In the genomic region with DNA sequence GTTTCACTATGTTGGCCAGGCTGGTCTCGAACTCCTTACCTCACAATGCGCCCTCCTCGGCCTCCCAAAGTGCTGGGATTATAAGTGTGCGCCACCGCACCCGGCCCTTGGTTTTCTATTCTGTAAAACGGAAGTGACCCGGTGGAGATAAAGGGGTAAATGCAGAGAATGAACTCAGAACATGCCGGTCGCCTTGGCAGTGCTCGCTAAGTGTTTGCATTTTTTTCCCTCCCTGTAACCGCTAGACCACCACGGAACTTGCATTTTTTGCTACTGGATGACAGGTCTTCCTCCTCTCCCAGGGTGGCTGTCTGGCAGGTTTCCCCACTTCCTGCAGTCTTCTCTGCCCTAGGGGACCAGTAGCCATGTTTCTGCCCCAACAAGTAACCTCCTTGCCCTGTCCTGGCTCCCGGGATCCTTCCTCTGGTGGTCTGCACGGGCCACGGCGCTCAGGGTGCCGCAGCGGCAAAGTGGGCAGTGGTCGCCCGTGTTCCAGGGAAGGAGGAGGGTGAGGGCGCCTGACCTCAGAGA, we compare ENCODE assay signal across 8 cellular contexts. TPM values are rescaled to one million over a fixed set of nuclear protein-coding genes. Genes with fewer than 3 reads are reported as not detected.
A peak's percentile ranks its signal among the peaks of the same experiment; 100 is the strongest.
DNase-seq lines count a peak whose midpoint lies in the region; ATAC-seq and TF ChIP-seq lines count a peak whose summit lies in the region.

No MANE protein-coding gene starts in this region.

- peak in 1 of 2 donors; percentile 92 for DNase-seq in cardiac muscle cell (ENCODE audit: low read depth in 1 of 2, low spot score in 1 of 2)
- DNase-seq in cardiac septum (ENCODE audit: low spot score): no peak
- no peak for DNase-seq in memory B cell (ENCODE audit: low spot score in 2 of 2)
- peak in 1 of 2 donors; percentile 76 for DNase-seq in aorta
- DNase-seq in DMS153 (lab: John Stamatoyannopoulos, UW): no peak
- DNase-seq in NCI-H128 (lab: John Stamatoyannopoulos, UW; ENCODE audit: unreplicated experiment): no peak
- DNase-seq in 8988T: no peak

- H3K9me3 ChIP-seq in cardiac muscle cell (ENCODE audit: low read depth) (no peaks in the 10 kb centered on the region), aorta (ENCODE audit: control insufficient read depth, low read length) (no peaks in the 10 kb centered on the region)

- H3K36me3 ChIP-seq in cardiac muscle cell (no peaks in the 10 kb centered on the region), aorta (ENCODE audit: control insufficient read depth in 1 of 2, insufficient read depth in 2 of 2, low read length in 1 of 2) (no peaks in the 10 kb centered on the region)

- H3K4me3 ChIP-seq in cardiac muscle cell (no peak overlapping the region), aorta (ENCODE audit: low read length in 2 of 2) (no peak overlapping the region)

- TF ChIP-seq CTCF in cardiac muscle cell (IDR thresholded peaks at IDR 0.05; ENCODE audit: low read depth, low read length): no peak

- no peaks in the 10 kb centered on the region for H3K27me3 Mint-ChIP-seq in activated naive CD8-positive, alpha-beta T cell
- no peaks in the 10 kb centered on the region for H3K27me3 Mint-ChIP-seq in memory B cell

- peak overlapping the region; percentile 64 for H3K27ac Mint-ChIP-seq in activated naive CD8-positive, alpha-beta T cell
- H3K27ac Mint-ChIP-seq in memory B cell: peak overlapping the region; percentile 14

- H3K4me1 ChIP-seq in cardiac muscle cell (ENCODE audit: low read depth): peaks cover 6% of the 10 kb centered on the region
- H3K4me1 ChIP-seq in aorta (ENCODE audit: control insufficient read depth in 1 of 2, insufficient read depth in 2 of 2, low read length in 2 of 2): no peaks in the 10 kb centered on the region

- peak; percentile 33 for ATAC-seq in memory B cell (ENCODE audit: low read depth)
- ATAC-seq in aorta (ENCODE audit: low FRiP score): peak; percentile 26

- peaks cover 23% of the 10 kb centered on the region for H3K4me1 Mint-ChIP-seq in activated naive CD8-positive, alpha-beta T cell (ENCODE audit: low read depth)
- peaks cover 18% of the 10 kb centered on the region for H3K4me1 Mint-ChIP-seq in memory B cell

- intact Hi-C loops in cardiac septum (cut with DNase I): loop anchor here (10.0 kb wide), 2 partner anchors 292 to 1032 kb away; no protein-coding TSS in a partner anchor
- intact Hi-C loops in aorta (cut with DNase I): loop anchor here (1.0 to 10.0 kb wide), 2 partner anchors 19 to 1032 kb away; partner anchors contain the start of gene GNA12 (in 1 of the 2)

- H3K9me3 Mint-ChIP-seq in activated naive CD8-positive, alpha-beta T cell (ENCODE audit: low read depth): no peaks in the 10 kb centered on the region
- H3K9me3 Mint-ChIP-seq in memory B cell: no peaks in the 10 kb centered on the region

- H3K27me3 ChIP-seq in cardiac muscle cell: no peaks in the 10 kb centered on the region
- H3K27me3 ChIP-seq in aorta (ENCODE audit: control insufficient read depth in 1 of 2, insufficient read depth in 2 of 2, low read length in 1 of 2): no peaks in the 10 kb centered on the region

- H3K27ac ChIP-seq in cardiac muscle cell (peak overlapping the region; percentile 84), aorta (ENCODE audit: low read depth in 1 of 2, low read length in 2 of 2) (peak overlapping the region; percentile 73 to 96)

- WGBS in aorta, 2 donors: 86 to 88% methylated on average over 22 of the region's 22 CpGs

- peak overlapping the region; percentile 40 for H3K4me3 Mint-ChIP-seq in activated naive CD8-positive, alpha-beta T cell
- H3K4me3 Mint-ChIP-seq in memory B cell: peak overlapping the region; percentile 38

- H3K36me3 Mint-ChIP-seq in activated naive CD8-positive, alpha-beta T cell: no peaks in the 10 kb centered on the region
- peaks cover 5% of the 10 kb centered on the region for H3K36me3 Mint-ChIP-seq in memory B cell

RNA-seq across cellular contexts. Expression of gene GNA12, which starts 18.8 kb away (rescaled TPM):
- 34.5 and 54.4 TPM in 2 replicates for total RNA-seq in cardiac muscle cell
- polyA plus RNA-seq in cardiac muscle cell: 59.1 and 64.2 TPM in 2 replicates
- total RNA-seq in cardiac septum: 33.7 TPM
- 10 to 100 TPM; 53.0 to 56.6 TPM for total RNA-seq in aorta
- 10 to 100 TPM; 21.4 to 31.6 TPM for polyA plus RNA-seq in aorta
